ENCODE assay signal across 13 cellular contexts in the genomic region with DNA sequence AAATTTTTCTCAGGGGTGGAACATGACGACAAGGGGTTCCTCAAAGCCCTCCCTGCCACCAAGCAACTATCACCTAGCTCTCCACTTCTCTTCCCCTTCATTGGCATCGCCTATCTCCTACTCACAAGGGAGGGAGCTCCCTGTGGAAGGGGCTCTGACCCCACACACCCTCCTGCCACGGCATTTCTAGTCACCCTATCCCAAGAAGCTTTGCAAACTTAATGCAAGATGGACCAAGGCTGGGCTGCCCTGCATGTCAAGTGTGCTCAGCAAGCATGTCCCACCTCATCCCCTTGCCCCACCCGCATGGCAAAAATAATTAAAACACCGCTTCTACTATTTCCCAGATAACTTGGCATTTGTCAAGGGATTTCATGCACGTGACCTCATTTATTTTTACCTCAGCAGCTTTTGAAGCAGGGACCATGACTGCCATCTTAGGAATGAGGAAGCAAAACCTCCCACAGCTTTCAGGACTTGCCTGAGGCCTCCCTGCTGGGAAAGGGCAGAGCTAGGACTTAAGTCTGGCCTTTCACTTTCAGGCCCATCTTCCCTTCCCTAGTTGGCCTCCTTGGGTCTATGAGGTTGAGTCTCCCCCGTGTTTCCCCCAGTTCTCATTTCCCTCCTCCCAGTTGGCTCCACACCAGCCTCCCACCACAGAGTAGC.
A peak's percentile ranks its signal among the peaks of the same experiment; 100 is the strongest.
DNase-seq lines count a peak whose midpoint lies in the region; ATAC-seq and TF ChIP-seq lines count a peak whose summit lies in the region.
"Had no signal": no experiment of that assay in that cellular context is flagged by ENCODE, and none has a peak within 500 bp of the region (broad histone marks: within the 10 kb centered on the region; RNA-seq: fewer than 3 reads in every experiment).

No MANE protein-coding gene starts in this region.

- TF ChIP-seq CTCF in RWPE2 (IDR thresholded peaks at IDR 0.05; ENCODE audit: poor library complexity, severe bottlenecking) (no peak), fibroblast of pulmonary artery (IDR thresholded peaks at IDR 0.05; ENCODE audit: low read length, missing control alignments) (no peak), natural killer cell (IDR thresholded peaks at IDR 0.05) (no peak)

- H3K4me3 ChIP-seq in RWPE2 (ENCODE audit: severe bottlenecking) = no peak overlapping the region
- no peak overlapping the region for H3K4me3 ChIP-seq in fibroblast of pulmonary artery (replicated peaks; ENCODE audit: low read depth, low read length)

- no peaks in the 10 kb centered on the region for H3K36me3 Mint-ChIP-seq in stimulated activated naive B cell treated with anti-CD40 and anti-IgM and Interleukin-4, amounts not matched to agents 10 μg/mL and 1 μg/mL and 100 μg/mL, for 72 hours
- no peaks in the 10 kb centered on the region for H3K36me3 Mint-ChIP-seq in natural killer cell
- H3K36me3 Mint-ChIP-seq: brain had no signal

- H3K27me3 ChIP-seq in RWPE2 (ENCODE audit: insufficient read depth, poor library complexity, severe bottlenecking) = no peaks in the 10 kb centered on the region

- H3K27ac Mint-ChIP-seq in stimulated activated naive B cell treated with anti-CD40 and anti-IgM and Interleukin-4, amounts not matched to agents 10 μg/mL and 1 μg/mL and 100 μg/mL, for 72 hours = peak overlapping the region; percentile 3
- H3K27ac Mint-ChIP-seq in natural killer cell = no peak overlapping the region

- H3K36me3 ChIP-seq in RWPE2 (ENCODE audit: low read depth) = no peaks in the 10 kb centered on the region

- H3K4me3 Mint-ChIP-seq in stimulated activated naive B cell treated with anti-CD40 and anti-IgM and Interleukin-4, amounts not matched to agents 10 μg/mL and 1 μg/mL and 100 μg/mL, for 72 hours = no peak overlapping the region
- no peak overlapping the region for H3K4me3 Mint-ChIP-seq in natural killer cell
- H3K4me3 Mint-ChIP-seq: brain had no signal

- DNase-seq in H4 (ENCODE audit: low spot score) = peak; percentile 68
- no peak for DNase-seq in RWPE2 (ENCODE audit: low spot score)
- DNase-seq in fibroblast of pulmonary artery (ENCODE audit: low read depth) = peak; percentile 87
- no peak for DNase-seq in stimulated activated naive B cell treated with anti-CD40 and anti-IgM and Interleukin-4, amounts not matched to agents 10 μg/mL and 1 μg/mL and 100 μg/mL, for 72 hours
- DNase-seq in natural killer cell = no peak
- DNase-seq in pons (ENCODE audit: low spot score) = no peak
- DNase-seq: activated CD4-positive, CD25-positive, alpha-beta regulatory T cell treated with anti-CD3 and anti-CD28 coated beads, Interleukin-2, amount 50 U/mL, for 72 hours; left cardiac atrium; NCI-H345; stimulated activated CD4-positive, alpha-beta T cell treated with anti-CD3 and anti-CD28 coated beads, Interleukin-4, amount 100 ng/mL, for 4 hours had no signal

- ATAC-seq in RWPE2 (ENCODE audit: low read depth) (peak; percentile 66; the same call in 2 of the 3 replicates), natural killer cell (no peak), HG02763 (IDR thresholded peaks at IDR 0.05; ENCODE audit: unreplicated experiment) (no peak), GM18520 (IDR thresholded peaks at IDR 0.05; ENCODE audit: unreplicated experiment) (no peak)
- ATAC-seq in stimulated activated naive B cell treated with anti-CD40 and anti-IgM and Interleukin-4, amounts not matched to agents 10 μg/mL and 1 μg/mL and 100 μg/mL, for 72 hours (replicated peaks) = peak; percentile 60 to 65

- peaks cover 0 to 2% of the 10 kb centered on the region in 2 donors for H3K9me3 Mint-ChIP-seq in stimulated activated naive B cell treated with anti-CD40 and anti-IgM and Interleukin-4, amounts not matched to agents 10 μg/mL and 1 μg/mL and 100 μg/mL, for 72 hours
- no peaks in the 10 kb centered on the region for H3K9me3 Mint-ChIP-seq in natural killer cell

- H3K27me3 Mint-ChIP-seq in stimulated activated naive B cell treated with anti-CD40 and anti-IgM and Interleukin-4, amounts not matched to agents 10 μg/mL and 1 μg/mL and 100 μg/mL, for 72 hours = peaks cover 0 to 5% of the 10 kb centered on the region in 2 donors
- peaks cover 8 to 42% of the 10 kb centered on the region in 2 donors for H3K27me3 Mint-ChIP-seq in natural killer cell (ENCODE audit: low read depth in 2 of 2)
- H3K27me3 Mint-ChIP-seq: brain had no signal

- no peak overlapping the region for H3K27ac ChIP-seq in RWPE2 (ENCODE audit: poor library complexity, severe bottlenecking)

- intact Hi-C loops in natural killer cell (cut with micrococcal nuclease) = no loop called here

- H3K9me3 ChIP-seq in RWPE2 (ENCODE audit: severe bottlenecking) = no peaks in the 10 kb centered on the region

- H3K4me1 ChIP-seq in RWPE2 (ENCODE audit: insufficient read depth, poor library complexity, severe bottlenecking) = peaks cover 4% of the 10 kb centered on the region

- H3K4me1 Mint-ChIP-seq in stimulated activated naive B cell treated with anti-CD40 and anti-IgM and Interleukin-4, amounts not matched to agents 10 μg/mL and 1 μg/mL and 100 μg/mL, for 72 hours = peaks cover 11 to 16% of the 10 kb centered on the region in 2 donors
- peaks cover 0 to 5% of the 10 kb centered on the region in 2 donors for H3K4me1 Mint-ChIP-seq in natural killer cell

Comparison
In these comparisons a context has a peak if more than half of its experiments do, and no peak if none do; other contexts are left out.
1. DNase-seq: peak in H4 (single experiment) and fibroblast of pulmonary artery (single experiment); none in RWPE2 (single experiment), stimulated activated naive B cell treated with anti-CD40 and anti-IgM and Interleukin-4, amounts not matched to agents 10 μg/mL and 1 μg/mL and 100 μg/mL, for 72 hours (single experiment), natural killer cell (single experiment) and pons (single experiment).
2. ATAC-seq: peak in RWPE2 (single experiment) and stimulated activated naive B cell treated with anti-CD40 and anti-IgM and Interleukin-4, amounts not matched to agents 10 μg/mL and 1 μg/mL and 100 μg/mL, for 72 hours (2 of 2); none in natural killer cell (0 of 3), HG02763 (single experiment) and GM18520 (single experiment).